ENCODE assay signal across 23 cellular contexts in the genomic region with DNA sequence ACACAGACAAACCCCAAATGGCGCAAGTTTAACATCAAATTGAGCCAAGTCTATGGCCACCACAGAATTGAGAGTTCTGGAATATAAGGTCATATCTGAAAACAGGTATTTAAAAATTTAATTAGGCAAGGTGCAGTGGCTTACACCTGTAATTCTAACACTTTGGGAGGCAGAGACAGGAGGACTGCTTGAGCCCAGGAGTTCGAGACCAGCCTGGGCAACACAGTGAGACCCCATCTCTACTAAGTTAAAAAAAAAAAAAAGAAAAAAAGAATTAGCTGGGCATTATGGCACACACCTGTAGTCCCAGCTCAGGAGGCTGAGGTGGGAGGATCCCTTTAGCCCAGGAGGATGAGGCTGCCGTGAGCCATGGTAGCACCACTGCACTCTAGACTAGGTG.
"Had no signal": no experiment of that assay in that cellular context is flagged by ENCODE, and none has a peak within 500 bp of the region (broad histone marks: within the 10 kb centered on the region; RNA-seq: fewer than 3 reads in every experiment).

No MANE protein-coding gene starts in this region.

- H3K27ac Mint-ChIP-seq: activated CD4-positive, alpha-beta memory T cell treated with anti-CD3 and anti-CD28 coated beads for 36 hours; activated naive CD4-positive, alpha-beta T cell treated with anti-CD3 and anti-CD28 coated beads, Interleukin-2, amount 50 U/mL, for 24 hours; dendritic cell treated with granulocyte-macrophage colony-stimulating factor and Interleukin-4, amounts not matched to agents 40 ng/mL and 50 ng/mL, for 4 days had no signal

- H2AFZ ChIP-seq: hepatocyte, parathyroid adenoma had no signal

- H3K4me3 ChIP-seq: body of pancreas, cardiac muscle cell, hepatocyte, upper lobe of left lung had no signal

- H3K36me3 Mint-ChIP-seq: natural killer cell had no signal

- H3K4me1 ChIP-seq: foreskin keratinocyte had no signal

- H3K27me3 ChIP-seq: body of pancreas, cardiac muscle cell, foreskin keratinocyte, hepatocyte, neutrophil, upper lobe of left lung had no signal

- H3K9me3 ChIP-seq: body of pancreas, neutrophil, upper lobe of left lung had no signal

- DNase-seq: activated CD4-positive, alpha-beta memory T cell treated with anti-CD3 and anti-CD28 coated beads for 36 hours; activated CD4-positive, alpha-beta T cell treated with anti-CD3 and anti-CD28 coated beads for 4 hours; activated CD4-positive, CD25-positive, alpha-beta regulatory T cell; activated gamma-delta T cell treated with Interleukin-2 at 50 U/mL for 16 hours; activated T-cell treated with anti-CD3 and anti-CD28 coated beads for 4 hours; anterior cingulate cortex; body of pancreas; effector CD4-positive, alpha-beta T cell; foreskin keratinocyte; immature natural killer cell; midbrain; natural killer cell; stimulated activated CD4-positive, alpha-beta T cell treated with anti-CD3 and anti-CD28 coated beads, Interleukin-4, amount 100 ng/mL, for 1 hour; stimulated activated naive CD4-positive, alpha-beta T cell treated with Interleukin-2 at 50 U/mL for 16 hours; T-helper 17 cell; upper lobe of left lung had no signal

- ATAC-seq: body of pancreas, foreskin keratinocyte, left lobe of liver, natural killer cell, T-helper 17 cell had no signal

- H3K4me3 Mint-ChIP-seq: activated CD4-positive, alpha-beta memory T cell treated with anti-CD3 and anti-CD28 coated beads for 36 hours; activated naive CD4-positive, alpha-beta T cell treated with anti-CD3 and anti-CD28 coated beads, Interleukin-2, amount 50 U/mL, for 24 hours; dendritic cell treated with granulocyte-macrophage colony-stimulating factor and Interleukin-4, amounts not matched to agents 40 ng/mL and 50 ng/mL, for 4 days; immature natural killer cell; natural killer cell; T-helper 17 cell had no signal

- H3K27me3 Mint-ChIP-seq: activated CD4-positive, alpha-beta memory T cell treated with anti-CD3 and anti-CD28 coated beads for 36 hours; activated naive CD4-positive, alpha-beta T cell treated with anti-CD3 and anti-CD28 coated beads, Interleukin-2, amount 50 U/mL, for 24 hours; dendritic cell treated with granulocyte-macrophage colony-stimulating factor and Interleukin-4, amounts not matched to agents 40 ng/mL and 50 ng/mL, for 4 days; T-helper 17 cell had no signal

- H3K9ac ChIP-seq: parathyroid adenoma had no signal

- H3K4me1 Mint-ChIP-seq: activated naive CD4-positive, alpha-beta T cell treated with anti-CD3 and anti-CD28 coated beads, Interleukin-2, amount 50 U/mL, for 24 hours; immature natural killer cell; natural killer cell had no signal

- H3K9me3 Mint-ChIP-seq: activated CD4-positive, alpha-beta memory T cell treated with anti-CD3 and anti-CD28 coated beads for 36 hours; activated naive CD4-positive, alpha-beta T cell treated with anti-CD3 and anti-CD28 coated beads, Interleukin-2, amount 50 U/mL, for 24 hours; dendritic cell treated with granulocyte-macrophage colony-stimulating factor and Interleukin-4, amounts not matched to agents 40 ng/mL and 50 ng/mL, for 4 days; immature natural killer cell; natural killer cell had no signal

- H3K4me2 ChIP-seq: hepatocyte had no signal

- H3K27ac ChIP-seq: body of pancreas, cardiac muscle cell, foreskin keratinocyte, neutrophil, parathyroid adenoma, upper lobe of left lung had no signal
